In genomic region chr16:86664518-86665318, GRCh38 we compare ENCODE assay signal across 8 cellular contexts.
DNase-seq lines count a peak whose midpoint lies in the region; ATAC-seq, FAIRE-seq and TF ChIP-seq lines count a peak whose summit lies in the region.

No MANE protein-coding gene starts in this region.

- H2BK12ac ChIP-seq in mesenchymal stem cell (ENCODE audit: low read length in 2 of 2): peak overlapping the region; percentile 75 to 96

- no peak overlapping the region for H3K4me3 ChIP-seq in CD4-positive, CD25-positive, alpha-beta regulatory T cell (ENCODE audit: low read depth, low read length)
- H3K4me3 ChIP-seq in mesenchymal stem cell (ENCODE audit: insufficient read depth in 1 of 2, low read depth in 1 of 2, low read length in 2 of 2): peak overlapping the region in 1 of 2 experiments; percentile 55

- no peaks in the 10 kb centered on the region for H3K79me1 ChIP-seq in mesenchymal stem cell (replicated peaks; ENCODE audit: low read length, poor library complexity, severe bottlenecking)

- in situ Hi-C loops in KBM-7 (cut with MboI; ENCODE audit: low pct_unique_long_range_greater_than_20kb, low sequenced_read_pairs): no loop called here

- FAIRE-seq in urothelium cell line (lab: Jason Lieb, UNC): peak; percentile 59

- H3K9me3 Mint-ChIP-seq in CD4-positive, CD25-positive, alpha-beta regulatory T cell: peaks cover 0 to 3% (median 0%) of the 10 kb centered on the region in 7 donors
- peaks cover 13% of the 10 kb centered on the region for H3K9me3 Mint-ChIP-seq in activated T-helper 2 cell treated with anti-CD3 and anti-CD28 coated beads, Interferon-gamma antibody, Interleukin-2, Interleukin-4, amounts not matched to agents 10 μg/mL and 5 μg/mL and 100 μg/mL, durations not matched to agents 14 hours and 24 hours and 36 hours

- no peak overlapping the region for H3K4me2 ChIP-seq in mesenchymal stem cell (ENCODE audit: low read length, poor library complexity, severe bottlenecking)

- ATAC-seq in CD4-positive, CD25-positive, alpha-beta regulatory T cell (ENCODE audit: low read depth in 2 of 2): peak; percentile 52 to 70
- peak; percentile 62 for ATAC-seq in GM21390 (IDR thresholded peaks at IDR 0.05; ENCODE audit: unreplicated experiment)

- H2BK15ac ChIP-seq in mesenchymal stem cell (ENCODE audit: low read depth, poor library complexity, severe bottlenecking): peak overlapping the region; percentile 95

- no peaks in the 10 kb centered on the region for H3K36me3 ChIP-seq in CD4-positive, CD25-positive, alpha-beta regulatory T cell (ENCODE audit: control insufficient read depth, insufficient read depth, low read length)
- H3K36me3 ChIP-seq in mesenchymal stem cell (ENCODE audit: control insufficient read depth in 1 of 2, insufficient read depth in 2 of 2, low read depth in 1 of 2, low read length in 2 of 2): no peaks in the 10 kb centered on the region

- H3K4ac ChIP-seq in mesenchymal stem cell (ENCODE audit: low read depth in 1 of 2, low read length in 2 of 2): peak overlapping the region; percentile 69 to 90

- H3K27ac Mint-ChIP-seq in CD4-positive, CD25-positive, alpha-beta regulatory T cell: peak overlapping the region in 2 of 3 donors; percentile 44
- H3K27ac Mint-ChIP-seq in activated T-helper 2 cell treated with anti-CD3 and anti-CD28 coated beads, Interferon-gamma antibody, Interleukin-2, Interleukin-4, amounts not matched to agents 10 μg/mL and 5 μg/mL and 100 μg/mL, durations not matched to agents 14 hours and 24 hours and 36 hours: peak overlapping the region; percentile 93

- H4K8ac ChIP-seq in mesenchymal stem cell (ENCODE audit: low read length): peak overlapping the region; percentile 20

- no peaks in the 10 kb centered on the region for H3K36me3 Mint-ChIP-seq in CD4-positive, CD25-positive, alpha-beta regulatory T cell
- no peaks in the 10 kb centered on the region for H3K36me3 Mint-ChIP-seq in activated T-helper 2 cell treated with anti-CD3 and anti-CD28 coated beads, Interferon-gamma antibody, Interleukin-2, Interleukin-4, amounts not matched to agents 10 μg/mL and 5 μg/mL and 100 μg/mL, durations not matched to agents 14 hours and 24 hours and 36 hours (ENCODE audit: low read depth)

- H3K14ac ChIP-seq in mesenchymal stem cell (ENCODE audit: low read length in 2 of 2): no peak overlapping the region

- H3K9ac ChIP-seq in mesenchymal stem cell (ENCODE audit: low read length): peak overlapping the region; percentile 60

- no peaks in the 10 kb centered on the region for H3K9me3 ChIP-seq in CD4-positive, CD25-positive, alpha-beta regulatory T cell (ENCODE audit: control insufficient read depth in 2 of 2, low read length in 2 of 2)
- peaks cover 4% of the 10 kb centered on the region for H3K9me3 ChIP-seq in mesenchymal stem cell (ENCODE audit: control insufficient read depth, low read length)

- H3K23ac ChIP-seq in mesenchymal stem cell (ENCODE audit: low read length in 2 of 2): no peak overlapping the region

- H4K91ac ChIP-seq in mesenchymal stem cell (ENCODE audit: low read length): peak overlapping the region; percentile 73

- no peaks in the 10 kb centered on the region for H3K27me3 Mint-ChIP-seq in CD4-positive, CD25-positive, alpha-beta regulatory T cell
- no peaks in the 10 kb centered on the region for H3K27me3 Mint-ChIP-seq in activated T-helper 2 cell treated with anti-CD3 and anti-CD28 coated beads, Interferon-gamma antibody, Interleukin-2, Interleukin-4, amounts not matched to agents 10 μg/mL and 5 μg/mL and 100 μg/mL, durations not matched to agents 14 hours and 24 hours and 36 hours (ENCODE audit: low read depth)

- no peaks in the 10 kb centered on the region for H3K27me3 ChIP-seq in CD4-positive, CD25-positive, alpha-beta regulatory T cell (ENCODE audit: control insufficient read depth, insufficient read depth, low read length)
- H3K27me3 ChIP-seq in mesenchymal stem cell (ENCODE audit: control insufficient read depth in 1 of 2, insufficient read depth in 1 of 2, low read length in 2 of 2): no peaks in the 10 kb centered on the region

- H2AK5ac ChIP-seq in mesenchymal stem cell (ENCODE audit: low read length, severe bottlenecking): peak overlapping the region; percentile 46

- H3K4me1 ChIP-seq in CD4-positive, CD25-positive, alpha-beta regulatory T cell (ENCODE audit: control insufficient read depth, insufficient read depth, low read length, poor library complexity, severe bottlenecking): peaks cover 9% of the 10 kb centered on the region
- peaks cover 15% of the 10 kb centered on the region for H3K4me1 ChIP-seq in mesenchymal stem cell (ENCODE audit: control insufficient read depth, insufficient read depth, low read depth, low read length)

- H3K18ac ChIP-seq in mesenchymal stem cell (ENCODE audit: low read depth in 1 of 2, low read length in 2 of 2): peak overlapping the region; percentile 75 to 86

- no peak overlapping the region for H3K27ac ChIP-seq in CD4-positive, CD25-positive, alpha-beta regulatory T cell (ENCODE audit: insufficient read depth, low read length, poor library complexity, severe bottlenecking)
- H3K27ac ChIP-seq in mesenchymal stem cell (ENCODE audit: low read length, poor library complexity, severe bottlenecking): peak overlapping the region; percentile 84

- peak in 1 of 3 donors; percentile 76 for DNase-seq in CD4-positive, CD25-positive, alpha-beta regulatory T cell
- peak; percentile 6 for DNase-seq in KBM-7
- peak; percentile 44 for DNase-seq in activated T-helper 2 cell treated with anti-CD3 and anti-CD28 coated beads, Interferon-gamma antibody, Interleukin-2, Interleukin-4, amounts not matched to agents 10 μg/mL and 5 μg/mL and 100 μg/mL, durations not matched to agents 14 hours and 24 hours and 36 hours (ENCODE audit: low spot score)
- peak; percentile 99 for DNase-seq in mesenchymal stem cell
- DNase-seq in urothelium cell line (ENCODE audit: low spot score): peak; percentile 87
- DNase-seq in GM10266 (ENCODE audit: extremely low spot score): no peak
- no peak for DNase-seq in OCI-M2 (lab: John Stamatoyannopoulos, UW; ENCODE audit: unreplicated experiment)

- H2AFZ ChIP-seq in mesenchymal stem cell (ENCODE audit: low read depth, low read length): no peak overlapping the region

- intact Hi-C loops in activated T-helper 2 cell treated with anti-CD3 and anti-CD28 coated beads, Interferon-gamma antibody, Interleukin-2, Interleukin-4, amounts not matched to agents 10 μg/mL and 5 μg/mL and 100 μg/mL, durations not matched to agents 14 hours and 24 hours and 36 hours (cut with micrococcal nuclease): no loop called here

- no peak for TF ChIP-seq CTCF in GM10266 (IDR thresholded peaks at IDR 0.05; ENCODE audit: control insufficient read depth, insufficient read depth, low read depth, missing control alignments)

- H3K4me3 Mint-ChIP-seq in CD4-positive, CD25-positive, alpha-beta regulatory T cell: peak overlapping the region in 2 of 4 donors; percentile 9 to 48
- H3K4me3 Mint-ChIP-seq in activated T-helper 2 cell treated with anti-CD3 and anti-CD28 coated beads, Interferon-gamma antibody, Interleukin-2, Interleukin-4, amounts not matched to agents 10 μg/mL and 5 μg/mL and 100 μg/mL, durations not matched to agents 14 hours and 24 hours and 36 hours (ENCODE audit: low read depth): peak overlapping the region; percentile 45

- peak overlapping the region; percentile 31 for H2BK5ac ChIP-seq in mesenchymal stem cell (ENCODE audit: low read depth, low read length, poor library complexity, severe bottlenecking)

- WGBS in mesenchymal stem cell: 10% methylated on average over 11 of the region's 12 CpGs

- H3K4me1 Mint-ChIP-seq in CD4-positive, CD25-positive, alpha-beta regulatory T cell: peaks cover 0 to 13% (median 8%) of the 10 kb centered on the region in 4 donors
- peaks cover 46% of the 10 kb centered on the region for H3K4me1 Mint-ChIP-seq in activated T-helper 2 cell treated with anti-CD3 and anti-CD28 coated beads, Interferon-gamma antibody, Interleukin-2, Interleukin-4, amounts not matched to agents 10 μg/mL and 5 μg/mL and 100 μg/mL, durations not matched to agents 14 hours and 24 hours and 36 hours (ENCODE audit: low read depth)

- peak overlapping the region; percentile 56 for H2BK120ac ChIP-seq in mesenchymal stem cell (ENCODE audit: low read depth, low read length)

Comparison
In these comparisons a context has a peak if more than half of its experiments do, and no peak if none do; other contexts are left out.
1. DNase-seq: peak in KBM-7 (single experiment), activated T-helper 2 cell treated with anti-CD3 and anti-CD28 coated beads, Interferon-gamma antibody, Interleukin-2, Interleukin-4, amounts not matched to agents 10 μg/mL and 5 μg/mL and 100 μg/mL, durations not matched to agents 14 hours and 24 hours and 36 hours (single experiment), mesenchymal stem cell (single experiment) and urothelium cell line (single experiment); none in GM10266 (single experiment) and OCI-M2 (single experiment).